ENCODE assay signal across 2 cellular contexts in genomic region chr17:35393783-35394182, GRCh38. TPM values are rescaled to one million over a fixed set of nuclear protein-coding genes. Genes with fewer than 3 reads are reported as not detected.
"Had no signal": no experiment of that assay in that cellular context is flagged by ENCODE, and none has a peak within 500 bp of the region (broad histone marks: within the 10 kb centered on the region; RNA-seq: fewer than 3 reads in every experiment).

No MANE protein-coding gene starts in this region.

RNA-seq across cellular contexts. Expression of gene SLFN11, which starts 20.4 kb away (rescaled TPM):
- total RNA-seq: GM23338, HepG2 had no signal
- polyA plus RNA-seq: GM23338, HepG2 had no signal

RNA-seq across cellular contexts. Expression of gene SLFN12, which starts 38.5 kb away (rescaled TPM):
- polyA plus RNA-seq: HepG2 had no signal

RNA-seq across cellular contexts. Expression of gene SLFN13, which starts 54.8 kb away (rescaled TPM):
- polyA plus RNA-seq: HepG2 had no signal
